Comparison of ENCODE assay signal across 1 cellular context in the genomic region with DNA sequence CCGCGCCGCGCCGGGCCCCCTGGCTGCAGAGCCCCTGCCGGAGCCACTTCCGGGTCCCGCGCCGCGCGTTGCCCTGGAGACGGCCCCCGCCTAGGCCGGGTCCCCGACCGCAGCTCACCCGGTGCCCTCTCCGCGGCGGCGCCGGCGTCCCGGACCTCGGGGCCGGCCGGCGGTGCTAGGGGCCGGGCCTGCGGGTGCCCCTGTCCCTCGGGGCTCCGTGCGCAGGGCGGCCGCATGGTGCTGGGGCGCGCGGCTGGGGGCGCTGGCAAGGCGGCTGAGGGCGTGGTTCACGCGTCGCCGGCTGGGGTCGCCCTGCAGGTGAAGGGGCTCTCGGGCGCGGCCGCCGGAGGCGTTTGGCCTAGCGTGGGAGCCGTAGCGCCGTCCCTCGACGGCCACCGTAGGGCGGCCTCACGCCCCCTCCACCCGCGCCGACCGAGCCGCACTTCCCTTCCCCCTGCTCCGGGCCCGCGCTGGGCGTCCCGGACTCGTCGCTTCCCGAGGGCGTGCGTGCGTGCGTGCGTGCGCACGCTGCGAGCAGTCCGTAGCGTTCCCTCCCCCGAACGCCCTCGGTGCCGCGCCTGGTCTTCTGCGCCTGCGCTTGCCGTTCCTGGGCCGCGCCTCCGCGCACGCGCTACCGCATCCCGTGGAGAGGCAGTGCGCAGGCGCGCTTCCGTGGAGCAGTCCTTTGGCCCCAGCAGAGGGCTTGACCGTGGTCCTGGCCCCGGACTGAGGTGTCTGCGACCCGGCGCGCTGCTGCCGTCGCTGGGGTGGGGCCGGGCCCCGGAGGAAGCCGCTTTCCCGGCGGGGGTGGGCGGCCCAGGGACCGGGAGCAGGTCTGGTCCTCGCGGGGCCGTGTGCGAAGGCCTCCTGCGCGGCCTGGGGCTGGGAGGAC.
TF ChIP-seq lines count a peak whose summit lies in the region.

A gene with protein sequence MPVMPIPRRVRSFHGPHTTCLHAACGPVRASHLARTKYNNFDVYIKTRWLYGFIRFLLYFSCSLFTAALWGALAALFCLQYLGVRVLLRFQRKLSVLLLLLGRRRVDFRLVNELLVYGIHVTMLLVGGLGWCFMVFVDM (minus strand): TSS at position 509 of the 892 bp plus-strand sequence. CDS start 1,975 bp downstream, outside the sequence.

TF ChIP-seq in HepG2, 621 proteins besides CTCF, POLR2A, EP300 and RAD21 (continued from another document and continues in another):
- TF ChIP-seq CREB1 (IDR thresholded peaks at IDR 0.05): peak; percentile 61
- TF ChIP-seq CREB1 (CRISPR knock-in tag; IDR thresholded peaks at IDR 0.05): no peak
- TF ChIP-seq CHD2 (IDR thresholded peaks at IDR 0.05; ENCODE audit: low read depth, low read length): no peak; the same call in 1 of the 2 replicates
- TF ChIP-seq ARHGAP35 (CRISPR knock-in tag; IDR thresholded peaks at IDR 0.05; ENCODE audit: borderline replicate concordance): peak; percentile 31; the same call in 1 of the 2 replicates
- no peak for TF ChIP-seq FOXJ3 (CRISPR knock-in tag; IDR thresholded peaks at IDR 0.05; ENCODE audit: borderline replicate concordance)
- peak; percentile 75; the same call in 1 of the 2 replicates for TF ChIP-seq MIER3 (CRISPR knock-in tag; IDR thresholded peaks at IDR 0.05; ENCODE audit: borderline replicate concordance)
- TF ChIP-seq SOX6 (IDR thresholded peaks at IDR 0.05): no peak
- TF ChIP-seq SOX6 (CRISPR knock-in tag; IDR thresholded peaks at IDR 0.05): peak; percentile 67
- no peak; the same call in 1 of the 2 replicates for TF ChIP-seq ZNF253 (CRISPR knock-in tag; IDR thresholded peaks at IDR 0.05; ENCODE audit: borderline replicate concordance)
- TF ChIP-seq ZNF235 (CRISPR knock-in tag; IDR thresholded peaks at IDR 0.05; ENCODE audit: borderline replicate concordance): peak; percentile 32; the same call in 1 of the 2 replicates
- TF ChIP-seq, protein P1, sequence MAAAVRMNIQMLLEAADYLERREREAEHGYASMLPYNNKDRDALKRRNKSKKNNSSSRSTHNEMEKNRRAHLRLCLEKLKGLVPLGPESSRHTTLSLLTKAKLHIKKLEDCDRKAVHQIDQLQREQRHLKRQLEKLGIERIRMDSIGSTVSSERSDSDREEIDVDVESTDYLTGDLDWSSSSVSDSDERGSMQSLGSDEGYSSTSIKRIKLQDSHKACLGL (CRISPR knock-in tag; IDR thresholded peaks at IDR 0.05): peak; percentile 64; the same call in 1 of the 2 replicates
- TF ChIP-seq SNAI1 (CRISPR knock-in tag; IDR thresholded peaks at IDR 0.05; ENCODE audit: borderline replicate concordance): no peak
- no peak for TF ChIP-seq ZNF232 (CRISPR knock-in tag; IDR thresholded peaks at IDR 0.05; ENCODE audit: borderline replicate concordance)
- TF ChIP-seq, protein P2, sequence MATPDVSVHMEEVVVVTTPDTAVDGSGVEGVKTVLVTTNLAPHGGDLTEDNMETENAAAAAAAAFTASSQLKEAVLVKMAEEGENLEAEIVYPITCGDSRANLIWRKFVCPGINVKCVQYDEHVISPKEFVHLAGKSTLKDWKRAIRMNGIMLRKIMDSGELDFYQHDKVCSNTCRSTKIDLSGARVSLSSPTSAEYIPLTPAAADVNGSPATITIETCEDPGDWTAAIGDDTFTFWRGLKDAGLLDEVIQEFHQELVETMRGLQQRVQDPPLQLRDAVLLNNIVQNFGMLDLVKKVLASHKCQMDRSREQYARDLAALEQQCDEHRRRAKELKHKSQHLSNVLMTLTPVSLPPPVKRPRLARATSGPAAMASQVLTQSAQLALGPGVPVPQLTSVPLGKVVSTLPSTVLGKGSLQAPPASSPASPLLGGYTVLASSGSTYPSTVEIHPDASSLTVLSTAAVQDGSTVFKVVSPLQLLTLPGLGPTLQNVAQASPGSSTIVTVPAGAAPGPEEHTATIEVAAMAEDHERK (CRISPR knock-in tag; IDR thresholded peaks at IDR 0.05; ENCODE audit: low read depth): peak; percentile 98
- peak; percentile 60; the same call in 1 of the 2 replicates for TF ChIP-seq ZNF773 (CRISPR knock-in tag; IDR thresholded peaks at IDR 0.05; ENCODE audit: borderline replicate concordance)
- TF ChIP-seq ZFP90 (CRISPR knock-in tag; IDR thresholded peaks at IDR 0.05; ENCODE audit: borderline replicate concordance): 0 out of 2 replicates have a peak, but pooled peaks have one; percentile 33
- 0 out of 2 replicates have a peak, but pooled peaks have one; percentile 62 for TF ChIP-seq FIP1L1 (IDR thresholded peaks at IDR 0.05; ENCODE audit: borderline replicate concordance, insufficient read depth, low read depth, low read length)
- TF ChIP-seq, protein P3, sequence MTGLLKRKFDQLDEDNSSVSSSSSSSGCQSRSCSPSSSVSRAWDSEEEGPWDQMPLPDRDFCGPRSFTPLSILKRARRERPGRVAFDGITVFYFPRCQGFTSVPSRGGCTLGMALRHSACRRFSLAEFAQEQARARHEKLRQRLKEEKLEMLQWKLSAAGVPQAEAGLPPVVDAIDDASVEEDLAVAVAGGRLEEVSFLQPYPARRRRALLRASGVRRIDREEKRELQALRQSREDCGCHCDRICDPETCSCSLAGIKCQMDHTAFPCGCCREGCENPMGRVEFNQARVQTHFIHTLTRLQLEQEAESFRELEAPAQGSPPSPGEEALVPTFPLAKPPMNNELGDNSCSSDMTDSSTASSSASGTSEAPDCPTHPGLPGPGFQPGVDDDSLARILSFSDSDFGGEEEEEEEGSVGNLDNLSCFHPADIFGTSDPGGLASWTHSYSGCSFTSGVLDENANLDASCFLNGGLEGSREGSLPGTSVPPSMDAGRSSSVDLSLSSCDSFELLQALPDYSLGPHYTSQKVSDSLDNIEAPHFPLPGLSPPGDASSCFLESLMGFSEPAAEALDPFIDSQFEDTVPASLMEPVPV (CRISPR knock-in tag; IDR thresholded peaks at IDR 0.05): 0 out of 2 replicates have a peak, but pooled peaks have one; percentile 3
- TF ChIP-seq, protein P4, sequence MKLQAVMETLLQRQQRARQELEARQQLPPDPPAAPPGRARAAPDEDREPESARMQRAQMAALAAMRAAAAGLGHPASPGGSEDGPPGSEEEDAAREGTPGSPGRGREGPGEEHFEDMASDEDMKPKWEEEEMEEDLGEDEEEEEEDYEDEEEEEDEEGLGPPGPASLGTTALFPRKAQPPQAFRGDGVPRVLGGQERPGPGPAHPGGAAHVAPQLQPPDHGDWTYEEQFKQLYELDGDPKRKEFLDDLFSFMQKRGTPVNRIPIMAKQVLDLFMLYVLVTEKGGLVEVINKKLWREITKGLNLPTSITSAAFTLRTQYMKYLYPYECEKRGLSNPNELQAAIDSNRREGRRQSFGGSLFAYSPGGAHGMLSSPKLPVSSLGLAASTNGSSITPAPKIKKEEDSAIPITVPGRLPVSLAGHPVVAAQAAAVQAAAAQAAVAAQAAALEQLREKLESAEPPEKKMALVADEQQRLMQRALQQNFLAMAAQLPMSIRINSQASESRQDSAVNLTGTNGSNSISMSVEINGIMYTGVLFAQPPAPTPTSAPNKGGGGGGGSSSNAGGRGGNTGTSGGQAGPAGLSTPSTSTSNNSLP (IDR thresholded peaks at IDR 0.05; ENCODE audit: low read depth, low read length): no peak; the same call in 1 of the 2 replicates
- TF ChIP-seq SAP130 (CRISPR knock-in tag; IDR thresholded peaks at IDR 0.05; ENCODE audit: low read depth): peak; percentile 76
- TF ChIP-seq ZNF7 (CRISPR knock-in tag; IDR thresholded peaks at IDR 0.05): no peak
- TF ChIP-seq, protein P5, sequence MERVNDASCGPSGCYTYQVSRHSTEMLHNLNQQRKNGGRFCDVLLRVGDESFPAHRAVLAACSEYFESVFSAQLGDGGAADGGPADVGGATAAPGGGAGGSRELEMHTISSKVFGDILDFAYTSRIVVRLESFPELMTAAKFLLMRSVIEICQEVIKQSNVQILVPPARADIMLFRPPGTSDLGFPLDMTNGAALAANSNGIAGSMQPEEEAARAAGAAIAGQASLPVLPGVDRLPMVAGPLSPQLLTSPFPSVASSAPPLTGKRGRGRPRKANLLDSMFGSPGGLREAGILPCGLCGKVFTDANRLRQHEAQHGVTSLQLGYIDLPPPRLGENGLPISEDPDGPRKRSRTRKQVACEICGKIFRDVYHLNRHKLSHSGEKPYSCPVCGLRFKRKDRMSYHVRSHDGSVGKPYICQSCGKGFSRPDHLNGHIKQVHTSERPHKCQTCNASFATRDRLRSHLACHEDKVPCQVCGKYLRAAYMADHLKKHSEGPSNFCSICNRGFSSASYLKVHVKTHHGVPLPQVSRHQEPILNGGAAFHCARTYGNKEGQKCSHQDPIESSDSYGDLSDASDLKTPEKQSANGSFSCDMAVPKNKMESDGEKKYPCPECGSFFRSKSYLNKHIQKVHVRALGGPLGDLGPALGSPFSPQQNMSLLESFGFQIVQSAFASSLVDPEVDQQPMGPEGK (CRISPR knock-in tag; IDR thresholded peaks at IDR 0.05): peak; percentile 72
- peak; percentile 96; the same call in 1 of the 2 replicates for TF ChIP-seq NFATC3 (CRISPR knock-in tag; IDR thresholded peaks at IDR 0.05)
- peak; percentile 32 for TF ChIP-seq FOSL2 (CRISPR knock-in tag; IDR thresholded peaks at IDR 0.05)
- TF ChIP-seq ZNF781 (CRISPR knock-in tag; IDR thresholded peaks at IDR 0.05; ENCODE audit: borderline replicate concordance, not compliant biosample characterization): no peak
- peak; percentile 89 for TF ChIP-seq ZNF761 (CRISPR knock-in tag; conservative IDR thresholded peaks at IDR 0.05)
- peak; percentile 79; the same call in 1 of the 2 replicates for TF ChIP-seq HOXA3 (CRISPR knock-in tag; IDR thresholded peaks at IDR 0.05)
- peak; percentile 80 for TF ChIP-seq TARDBP (CRISPR knock-in tag; IDR thresholded peaks at IDR 0.05)
- TF ChIP-seq, protein P6, sequence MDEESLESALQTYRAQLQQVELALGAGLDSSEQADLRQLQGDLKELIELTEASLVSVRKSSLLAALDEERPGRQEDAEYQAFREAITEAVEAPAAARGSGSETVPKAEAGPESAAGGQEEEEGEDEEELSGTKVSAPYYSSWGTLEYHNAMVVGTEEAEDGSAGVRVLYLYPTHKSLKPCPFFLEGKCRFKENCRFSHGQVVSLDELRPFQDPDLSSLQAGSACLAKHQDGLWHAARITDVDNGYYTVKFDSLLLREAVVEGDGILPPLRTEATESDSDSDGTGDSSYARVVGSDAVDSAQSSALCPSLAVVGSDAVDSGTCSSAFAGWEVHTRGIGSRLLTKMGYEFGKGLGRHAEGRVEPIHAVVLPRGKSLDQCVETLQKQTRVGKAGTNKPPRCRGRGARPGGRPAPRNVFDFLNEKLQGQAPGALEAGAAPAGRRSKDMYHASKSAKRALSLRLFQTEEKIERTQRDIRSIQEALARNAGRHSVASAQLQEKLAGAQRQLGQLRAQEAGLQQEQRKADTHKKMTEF (CRISPR knock-in tag; IDR thresholded peaks at IDR 0.05): no peak; the same call in 1 of the 2 replicates
- peak; percentile 58; the same call in 1 of the 2 replicates for TF ChIP-seq KMT2A (CRISPR knock-in tag; IDR thresholded peaks at IDR 0.05)
- peak; percentile 84 for TF ChIP-seq TBX2 (CRISPR knock-in tag; IDR thresholded peaks at IDR 0.05; ENCODE audit: borderline replicate concordance)
- peak; percentile 50 for TF ChIP-seq YY1 (IDR thresholded peaks at IDR 0.05; ENCODE audit: insufficient read depth, insufficient replicate concordance, low read depth, low read length)
- TF ChIP-seq, protein P7, sequence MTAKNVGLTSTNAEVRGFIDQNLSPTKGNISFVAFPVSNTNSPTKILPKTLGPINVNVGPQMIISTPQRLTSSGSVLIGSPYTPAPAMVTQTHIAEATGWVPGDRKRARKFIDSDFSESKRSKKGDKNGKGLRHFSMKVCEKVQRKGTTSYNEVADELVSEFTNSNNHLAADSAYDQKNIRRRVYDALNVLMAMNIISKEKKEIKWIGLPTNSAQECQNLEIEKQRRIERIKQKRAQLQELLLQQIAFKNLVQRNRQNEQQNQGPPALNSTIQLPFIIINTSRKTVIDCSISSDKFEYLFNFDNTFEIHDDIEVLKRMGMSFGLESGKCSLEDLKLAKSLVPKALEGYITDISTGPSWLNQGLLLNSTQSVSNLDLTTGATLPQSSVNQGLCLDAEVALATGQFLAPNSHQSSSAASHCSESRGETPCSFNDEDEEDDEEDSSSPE (CRISPR knock-in tag; IDR thresholded peaks at IDR 0.05): peak; percentile 82
- peak; percentile 77 for TF ChIP-seq PHF21A (CRISPR knock-in tag; IDR thresholded peaks at IDR 0.05)
- TF ChIP-seq, protein P8, sequence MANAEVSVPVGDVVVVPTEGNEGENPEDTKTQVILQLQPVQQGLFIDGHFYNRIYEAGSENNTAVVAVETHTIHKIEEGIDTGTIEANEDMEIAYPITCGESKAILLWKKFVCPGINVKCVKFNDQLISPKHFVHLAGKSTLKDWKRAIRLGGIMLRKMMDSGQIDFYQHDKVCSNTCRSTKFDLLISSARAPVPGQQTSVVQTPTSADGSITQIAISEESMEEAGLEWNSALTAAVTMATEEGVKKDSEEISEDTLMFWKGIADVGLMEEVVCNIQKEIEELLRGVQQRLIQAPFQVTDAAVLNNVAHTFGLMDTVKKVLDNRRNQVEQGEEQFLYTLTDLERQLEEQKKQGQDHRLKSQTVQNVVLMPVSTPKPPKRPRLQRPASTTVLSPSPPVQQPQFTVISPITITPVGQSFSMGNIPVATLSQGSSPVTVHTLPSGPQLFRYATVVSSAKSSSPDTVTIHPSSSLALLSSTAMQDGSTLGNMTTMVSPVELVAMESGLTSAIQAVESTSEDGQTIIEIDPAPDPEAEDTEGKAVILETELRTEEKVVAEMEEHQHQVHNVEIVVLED (CRISPR knock-in tag; IDR thresholded peaks at IDR 0.05; ENCODE audit: borderline replicate concordance): peak; percentile 99
- peak; percentile 87 for TF ChIP-seq KLF12 (CRISPR knock-in tag; IDR thresholded peaks at IDR 0.05; ENCODE audit: borderline replicate concordance)
- TF ChIP-seq, protein P9, sequence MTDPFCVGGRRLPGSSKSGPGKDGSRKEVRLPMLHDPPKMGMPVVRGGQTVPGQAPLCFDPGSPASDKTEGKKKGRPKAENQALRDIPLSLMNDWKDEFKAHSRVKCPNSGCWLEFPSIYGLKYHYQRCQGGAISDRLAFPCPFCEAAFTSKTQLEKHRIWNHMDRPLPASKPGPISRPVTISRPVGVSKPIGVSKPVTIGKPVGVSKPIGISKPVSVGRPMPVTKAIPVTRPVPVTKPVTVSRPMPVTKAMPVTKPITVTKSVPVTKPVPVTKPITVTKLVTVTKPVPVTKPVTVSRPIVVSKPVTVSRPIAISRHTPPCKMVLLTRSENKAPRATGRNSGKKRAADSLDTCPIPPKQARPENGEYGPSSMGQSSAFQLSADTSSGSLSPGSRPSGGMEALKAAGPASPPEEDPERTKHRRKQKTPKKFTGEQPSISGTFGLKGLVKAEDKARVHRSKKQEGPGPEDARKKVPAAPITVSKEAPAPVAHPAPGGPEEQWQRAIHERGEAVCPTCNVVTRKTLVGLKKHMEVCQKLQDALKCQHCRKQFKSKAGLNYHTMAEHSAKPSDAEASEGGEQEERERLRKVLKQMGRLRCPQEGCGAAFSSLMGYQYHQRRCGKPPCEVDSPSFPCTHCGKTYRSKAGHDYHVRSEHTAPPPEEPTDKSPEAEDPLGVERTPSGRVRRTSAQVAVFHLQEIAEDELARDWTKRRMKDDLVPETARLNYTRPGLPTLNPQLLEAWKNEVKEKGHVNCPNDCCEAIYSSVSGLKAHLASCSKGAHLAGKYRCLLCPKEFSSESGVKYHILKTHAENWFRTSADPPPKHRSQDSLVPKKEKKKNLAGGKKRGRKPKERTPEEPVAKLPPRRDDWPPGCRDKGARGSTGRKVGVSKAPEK (CRISPR knock-in tag; IDR thresholded peaks at IDR 0.05; ENCODE audit: borderline replicate concordance): no peak
- peak; percentile 4; the same call in 1 of the 2 replicates for TF ChIP-seq BCL6 (CRISPR knock-in tag; IDR thresholded peaks at IDR 0.05)
- no peak for TF ChIP-seq ZNF207 (IDR thresholded peaks at IDR 0.05; ENCODE audit: borderline replicate concordance)
